11 cellular contexts compared by ENCODE assay signal in the genomic region with DNA sequence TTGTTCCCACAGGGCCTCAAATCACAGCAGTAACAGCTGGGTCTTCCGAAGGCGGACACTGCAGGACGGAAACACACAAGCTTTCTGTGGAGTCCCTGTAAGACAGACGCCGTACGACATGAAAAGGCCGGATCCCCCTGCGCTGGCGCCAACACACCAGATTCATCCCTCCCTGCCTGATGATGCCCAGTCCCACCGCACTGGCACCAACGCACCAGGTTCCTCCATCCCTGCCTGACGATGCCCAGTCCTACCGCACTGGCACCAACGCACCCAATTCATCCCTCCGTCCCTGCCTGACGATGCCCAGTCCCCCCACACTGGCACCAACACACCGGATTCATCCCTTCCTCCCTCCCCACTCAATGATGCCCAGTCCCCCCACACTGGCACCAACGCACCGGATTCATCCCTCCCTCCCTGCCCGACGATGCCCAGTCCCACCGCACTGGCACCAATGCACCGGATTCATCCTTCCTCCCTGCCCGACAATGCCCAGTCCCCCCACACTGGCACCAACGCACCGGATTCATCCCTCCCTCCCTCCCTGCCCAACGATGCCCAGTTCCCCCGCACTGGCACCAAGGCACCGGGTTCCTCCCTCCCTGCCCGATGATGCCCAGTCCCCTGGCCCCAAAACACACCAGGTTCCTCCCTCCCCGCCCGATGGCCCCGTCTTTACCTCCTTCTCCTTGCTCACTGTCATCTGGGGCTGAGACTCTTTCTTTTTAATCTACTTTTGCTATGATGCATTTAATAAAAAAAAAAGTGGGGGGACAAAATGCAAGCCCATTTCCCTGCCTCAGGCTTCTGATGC. TPM values are rescaled to one million over a fixed set of nuclear protein-coding genes. Genes with fewer than 3 reads are reported as not detected.
DNase-seq lines count a peak whose midpoint lies in the region; ATAC-seq and TF ChIP-seq lines count a peak whose summit lies in the region.
"Had no signal": no experiment of that assay in that cellular context is flagged by ENCODE, and none has a peak within 500 bp of the region (broad histone marks: within the 10 kb centered on the region; RNA-seq: fewer than 3 reads in every experiment).

No MANE protein-coding gene starts in this region.

- TF ChIP-seq CTCF in PC-9 (conservative IDR thresholded peaks at IDR 0.05) (no peak), esophagus muscularis mucosa (IDR thresholded peaks at IDR 0.05) (no peak), neural progenitor cell (IDR thresholded peaks at IDR 0.05) (no peak), GM23338 (conservative IDR thresholded peaks at IDR 0.05; ENCODE audit: low read depth in 2 of 2) (no peak)

- intact Hi-C loops in PC-9 (cut with micrococcal nuclease; ENCODE audit: unreplicated experiment): no loop called here
- intact Hi-C loops in esophagus muscularis mucosa (cut with DNase I): no loop called here

- ATAC-seq in CD4-positive, CD25-positive, alpha-beta regulatory T cell (ENCODE audit: low read depth in 2 of 2): no peak
- no peak for ATAC-seq in GM23338

- peaks cover 48% of the 10 kb centered on the region for H3K4me1 ChIP-seq in CD4-positive, CD25-positive, alpha-beta regulatory T cell (ENCODE audit: control insufficient read depth, insufficient read depth, low read length, poor library complexity, severe bottlenecking)
- peaks cover 20% of the 10 kb centered on the region for H3K4me1 ChIP-seq in PC-9 (replicated peaks; ENCODE audit: insufficient read depth)
- H3K4me1 ChIP-seq in esophagus muscularis mucosa: peaks cover 4 to 71% (median 38%) of the 10 kb centered on the region in 4 donors
- peaks cover 26% of the 10 kb centered on the region for H3K4me1 ChIP-seq in neural progenitor cell
- no peaks in the 10 kb centered on the region for H3K4me1 ChIP-seq in GM23338 (ENCODE audit: insufficient read depth)

- TF ChIP-seq POLR2A in esophagus muscularis mucosa (IDR thresholded peaks at IDR 0.05; ENCODE audit: low read depth): no peak

- no peaks in the 10 kb centered on the region for H3K27me3 ChIP-seq in CD4-positive, CD25-positive, alpha-beta regulatory T cell (ENCODE audit: control insufficient read depth, insufficient read depth, low read length)
- H3K27me3 ChIP-seq in PC-9 (ENCODE audit: insufficient read depth, low read depth) (no peaks in the 10 kb centered on the region), esophagus muscularis mucosa (no peaks in the 10 kb centered on the region), neural progenitor cell (peaks cover 6% of the 10 kb centered on the region), GM23338 (ENCODE audit: insufficient read depth) (no peaks in the 10 kb centered on the region)

- no peaks in the 10 kb centered on the region for H3K9me3 ChIP-seq in CD4-positive, CD25-positive, alpha-beta regulatory T cell (ENCODE audit: control insufficient read depth in 2 of 2, low read length in 2 of 2)
- no peaks in the 10 kb centered on the region for H3K9me3 ChIP-seq in PC-9 (ENCODE audit: insufficient read depth, low read depth)
- no peaks in the 10 kb centered on the region for H3K9me3 ChIP-seq in esophagus muscularis mucosa
- no peaks in the 10 kb centered on the region for H3K9me3 ChIP-seq in neural progenitor cell (ENCODE audit: low read depth)

- peaks cover 75% of the 10 kb centered on the region for H3K36me3 ChIP-seq in CD4-positive, CD25-positive, alpha-beta regulatory T cell (ENCODE audit: control insufficient read depth, insufficient read depth, low read length)
- H3K36me3 ChIP-seq in PC-9 (ENCODE audit: low read depth): no peaks in the 10 kb centered on the region
- peaks cover 0 to 27% (median 4%) of the 10 kb centered on the region in 4 donors for H3K36me3 ChIP-seq in esophagus muscularis mucosa
- H3K36me3 ChIP-seq in neural progenitor cell: no peaks in the 10 kb centered on the region
- no peaks in the 10 kb centered on the region for H3K36me3 ChIP-seq in GM23338 (ENCODE audit: insufficient read depth)

- H3K9me2 ChIP-seq in PC-9 (ENCODE audit: insufficient read depth) (no peaks in the 10 kb centered on the region), GM23338 (ENCODE audit: insufficient read depth) (no peaks in the 10 kb centered on the region)

- CTCF ChIA-PET in PC-9 (lab: Charles Lee): no interaction called here

- 83% methylated on average over 33 of the region's 33 CpGs for WGBS in esophagus muscularis mucosa

- H3K79me2 ChIP-seq in PC-9 (ENCODE audit: low read depth) (no peaks in the 10 kb centered on the region), neural progenitor cell (ENCODE audit: low read depth) (no peaks in the 10 kb centered on the region), GM23338 (replicated peaks; ENCODE audit: insufficient read depth) (peaks cover 38% of the 10 kb centered on the region)

- peaks cover 5 to 65% (median 30%) of the 10 kb centered on the region in 4 donors for H3K4me1 Mint-ChIP-seq in CD4-positive, CD25-positive, alpha-beta regulatory T cell
- H3K4me1 Mint-ChIP-seq in neural progenitor cell: peaks cover 66% of the 10 kb centered on the region
- H3K4me1 Mint-ChIP-seq in GM23338: peaks cover 6% of the 10 kb centered on the region; the same call in 2 of the 3 replicates

- H4K20me1 ChIP-seq in PC-9 (ENCODE audit: insufficient read depth) (no peaks in the 10 kb centered on the region), neural progenitor cell (ENCODE audit: low read depth) (no peaks in the 10 kb centered on the region), GM23338 (replicated peaks; ENCODE audit: insufficient read depth) (0 out of 2 replicates have a peak, but pooled peaks cover 6% of the 10 kb centered on the region)

- H3K9ac ChIP-seq in neural progenitor cell: no peak overlapping the region

- H3K27ac Mint-ChIP-seq in CD4-positive, CD25-positive, alpha-beta regulatory T cell: peak overlapping the region in 2 of 3 donors; percentile 55 to 78
- H3K27ac Mint-ChIP-seq in neural progenitor cell: peak overlapping the region; percentile 99
- no peak overlapping the region for H3K27ac Mint-ChIP-seq in GM23338

- peaks cover 0 to 9% (median 0%) of the 10 kb centered on the region in 7 donors for H3K9me3 Mint-ChIP-seq in CD4-positive, CD25-positive, alpha-beta regulatory T cell
- peaks cover 5% of the 10 kb centered on the region for H3K9me3 Mint-ChIP-seq in neural progenitor cell
- H3K9me3 Mint-ChIP-seq in GM23338: 0 out of 3 replicates have a peak, but pooled peaks cover 3% of the 10 kb centered on the region

- H3F3A ChIP-seq in PC-9 (ENCODE audit: insufficient read depth, low read depth) (peaks cover 20% of the 10 kb centered on the region; the same call in 1 of the 2 replicates), neural progenitor cell (ENCODE audit: low read depth) (peaks cover 13% of the 10 kb centered on the region), GM23338 (replicated peaks; ENCODE audit: low read depth) (0 out of 2 replicates have a peak, but pooled peaks cover 1% of the 10 kb centered on the region)

- H3K4me3 Mint-ChIP-seq in CD4-positive, CD25-positive, alpha-beta regulatory T cell: peak overlapping the region in 2 of 4 donors; percentile 19 to 73
- H3K4me3 Mint-ChIP-seq in neural progenitor cell (peak overlapping the region; percentile 74), GM23338 (no peak overlapping the region)

- no TSS peak for BruUV-seq in PC-9 (replicated peaks; lab: Mats Ljungman, UMichigan)

- POLR2A ChIA-PET in PC-9 (lab: Charles Lee; ENCODE audit: unreplicated experiment): no interaction called here

- H2AFZ ChIP-seq in PC-9 (no peak overlapping the region), neural progenitor cell (replicated peaks) (no peak overlapping the region), GM23338 (no peak overlapping the region)

- peaks cover 18% of the 10 kb centered on the region for H3K36me3 Mint-ChIP-seq in CD4-positive, CD25-positive, alpha-beta regulatory T cell
- peaks cover 29% of the 10 kb centered on the region for H3K36me3 Mint-ChIP-seq in neural progenitor cell
- peaks cover 16% of the 10 kb centered on the region for H3K36me3 Mint-ChIP-seq in GM23338 (ENCODE audit: low read depth)

- no peak for DNase-seq in CD4-positive, CD25-positive, alpha-beta regulatory T cell
- DNase-seq in PC-9: no peak
- DNase-seq in esophagus muscularis mucosa (ENCODE audit: extremely low spot score): no peak
- DNase-seq in neural progenitor cell (ENCODE audit: low spot score): no peak
- DNase-seq in GM23338 (ENCODE audit: low spot score): no peak
- DNase-seq in iPS-NIHi7 (ENCODE audit: extremely low spot score): no peak
- DNase-seq in NCI-H146 (lab: John Stamatoyannopoulos, UW): no peak
- no peak for DNase-seq in stimulated activated CD4-positive, alpha-beta T cell treated with anti-CD3 and anti-CD28 coated beads, Interleukin-4, amount 100 ng/mL, for 1 hour
- DNase-seq: activated CD4-positive, alpha-beta T cell treated with anti-CD3 and anti-CD28 coated beads for 48 hours; NK-92 treated with Interleukin-12 subunit alpha and Interleukin-12 subunit beta, amount 100 ng/mL, for 24 hours had no signal

- H3K4me2 ChIP-seq in PC-9 (peak overlapping the region; percentile 69; the same call in 1 of the 2 replicates), neural progenitor cell (no peak overlapping the region), GM23338 (no peak overlapping the region)

- peak overlapping the region; percentile 51 for H3K27ac ChIP-seq in CD4-positive, CD25-positive, alpha-beta regulatory T cell (ENCODE audit: insufficient read depth, low read length, poor library complexity, severe bottlenecking)
- no peak overlapping the region for H3K27ac ChIP-seq in PC-9
- H3K27ac ChIP-seq in esophagus muscularis mucosa (replicated peaks in 1 of 4): peak overlapping the region; percentile 69 to 82 (median 70)
- H3K27ac ChIP-seq in neural progenitor cell: no peak overlapping the region
- H3K27ac ChIP-seq in GM23338 (ENCODE audit: low read depth): no peak overlapping the region
- H3K27ac ChIP-seq: HL-60 had no signal

- H3K27me3 Mint-ChIP-seq in CD4-positive, CD25-positive, alpha-beta regulatory T cell: no peaks in the 10 kb centered on the region
- peaks cover 4% of the 10 kb centered on the region for H3K27me3 Mint-ChIP-seq in neural progenitor cell (ENCODE audit: insufficient read depth, low read depth)
- H3K27me3 Mint-ChIP-seq in GM23338 (ENCODE audit: insufficient read depth, low read depth, poor library complexity): peaks cover 15% of the 10 kb centered on the region

- no peak for TF ChIP-seq EP300 in esophagus muscularis mucosa (IDR thresholded peaks at IDR 0.05)

- no peak overlapping the region for H3K4me3 ChIP-seq in CD4-positive, CD25-positive, alpha-beta regulatory T cell (ENCODE audit: low read depth, low read length)
- H3K4me3 ChIP-seq in PC-9 (no peak overlapping the region), esophagus muscularis mucosa (no peak overlapping the region), neural progenitor cell (no peak overlapping the region), GM23338 (no peak overlapping the region)

RNA-seq across cellular contexts. Expression of a gene that starts 55.1 kb away (rescaled TPM):
- 265 TPM for total RNA-seq in CD4-positive, CD25-positive, alpha-beta regulatory T cell
- 100 to 1,000 TPM in 1 of 4 donors, 10 to 100 TPM in 3; 93.8 to 116 (median 99.6) TPM for polyA plus RNA-seq in CD4-positive, CD25-positive, alpha-beta regulatory T cell
- 9.7 and 10.0 TPM in 2 replicates for total RNA-seq in PC-9 (2021)
- 10 to 100 TPM; 29.5 to 38.1 (median 34.6) TPM for total RNA-seq in esophagus muscularis mucosa
- 2.9 and 6.0 TPM in 2 replicates for total RNA-seq in neural progenitor cell (ENCODE audit: low replicate concordance)
- total RNA-seq in GM23338 (2014; rRNA removed; shearing (Covaris generic)): 18.7 and 20.7 TPM in 2 replicates
- 11.2 and 11.7 TPM in 2 replicates for polyA plus RNA-seq in GM23338 (2016; fragmentation: Nextera tagmentation; extraction: Ambion mirVana)

Comparison
In these comparisons a context has a peak if more than half of its experiments do, and no peak if none do; other contexts are left out.
1. H3K27ac ChIP-seq: peak in CD4-positive, CD25-positive, alpha-beta regulatory T cell (single experiment) and esophagus muscularis mucosa (4 of 4); none in PC-9 (single experiment), neural progenitor cell (single experiment) and GM23338 (single experiment).